11 cellular contexts compared by ENCODE assay signal in the genomic region with DNA sequence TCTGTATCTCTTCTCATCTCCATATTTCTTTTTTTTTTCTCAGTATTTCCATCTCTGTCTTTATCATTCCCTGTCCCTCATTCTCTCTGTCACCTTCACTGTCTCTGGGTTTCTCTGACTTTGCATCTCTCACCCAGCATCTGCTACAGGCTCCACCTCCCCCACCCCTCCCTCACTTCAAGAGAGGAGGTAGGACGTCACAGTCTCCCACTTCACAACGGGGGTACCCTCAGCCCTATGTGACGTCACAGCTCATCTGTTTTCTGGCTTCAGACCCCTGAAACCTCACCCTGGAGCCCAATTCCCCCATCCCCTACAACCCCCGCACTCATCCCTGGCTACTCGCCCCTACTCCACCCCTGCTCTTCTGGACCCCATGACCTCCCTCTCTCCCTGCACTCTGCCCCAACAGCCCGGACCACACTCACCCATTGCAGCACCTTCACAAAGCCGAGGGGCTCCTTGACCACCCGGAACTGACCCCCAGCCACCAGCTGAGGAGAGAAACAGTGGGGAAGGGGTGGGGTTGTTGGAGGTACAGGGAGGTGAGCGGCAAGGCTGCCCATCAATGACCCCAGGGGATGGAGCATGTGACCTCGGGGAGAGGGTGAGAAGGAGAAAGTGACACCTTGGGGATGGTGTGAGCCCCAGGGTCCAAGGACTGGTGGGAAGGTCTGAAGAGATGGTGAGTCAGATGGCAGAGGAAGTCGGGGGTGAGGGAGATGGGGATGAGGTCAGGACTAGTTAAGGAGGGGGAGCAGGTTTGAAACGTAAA.
DNase-seq lines count a peak whose midpoint lies in the region; ATAC-seq and TF ChIP-seq lines count a peak whose summit lies in the region.
"Had no signal": no experiment of that assay in that cellular context is flagged by ENCODE, and none has a peak within 500 bp of the region (broad histone marks: within the 10 kb centered on the region; RNA-seq: fewer than 3 reads in every experiment).

No MANE protein-coding gene starts in this region.

- no peaks in the 10 kb centered on the region for H3K27me3 ChIP-seq in OCI-LY3 (ENCODE audit: low read depth, low read length)
- no peaks in the 10 kb centered on the region for H3K27me3 ChIP-seq in iPS-15b (ENCODE audit: control insufficient read depth, insufficient read depth, low read length)

- H4K20me1 ChIP-seq in OCI-LY3 (ENCODE audit: insufficient read depth, low read length), result no peaks in the 10 kb centered on the region

- H3K4me1 ChIP-seq in ES-I3 (ENCODE audit: insufficient read depth, low read length) (peaks cover 9% of the 10 kb centered on the region), OCI-LY3 (ENCODE audit: low read length) (peaks cover 12% of the 10 kb centered on the region), iPS-15b (ENCODE audit: control insufficient read depth, insufficient read depth, low read length) (peaks cover 2% of the 10 kb centered on the region)

- no peak overlapping the region for H2AFZ ChIP-seq in OCI-LY3 (ENCODE audit: low read depth, low read length)

- H3K36me3 ChIP-seq in ES-I3 (ENCODE audit: insufficient read depth, low read length), result no peaks in the 10 kb centered on the region
- H3K36me3 ChIP-seq in OCI-LY3 (replicated peaks; ENCODE audit: low read depth, low read length), result no peaks in the 10 kb centered on the region
- H3K36me3 ChIP-seq in iPS-15b (ENCODE audit: control insufficient read depth, insufficient read depth, low read length), result no peaks in the 10 kb centered on the region

- no peaks in the 10 kb centered on the region for H3K79me2 ChIP-seq in OCI-LY3 (ENCODE audit: low read length)

- peak overlapping the region; percentile 54; the same call in 1 of the 2 replicates for H3K9ac ChIP-seq in ES-I3 (ENCODE audit: low read depth, low read length)
- no peak overlapping the region for H3K9ac ChIP-seq in OCI-LY3 (ENCODE audit: low read length)
- no peak overlapping the region for H3K9ac ChIP-seq in iPS-15b (ENCODE audit: low read depth, low read length)

- ATAC-seq in GM19395 (IDR thresholded peaks at IDR 0.05; ENCODE audit: unreplicated experiment), result no peak

- H3K27ac ChIP-seq in OCI-LY3 (ENCODE audit: low read length), result no peak overlapping the region

- no peak for TF ChIP-seq CTCF in OCI-LY3 (IDR thresholded peaks at IDR 0.05; ENCODE audit: low read depth, low read length)

- DNase-seq in OCI-M1 (lab: John Stamatoyannopoulos, UW) (no peak), OCI-M2 (lab: John Stamatoyannopoulos, UW; ENCODE audit: unreplicated experiment) (no peak)
- DNase-seq: activated B cell treated with CpG ODN at 0.5 μM for 24 hours, NCI-H226, retina, trophoblast cell had no signal

- peak overlapping the region; percentile 74 for H3K4me2 ChIP-seq in OCI-LY3 (ENCODE audit: low read length)

- no peaks in the 10 kb centered on the region for H3K9me3 ChIP-seq in ES-I3 (ENCODE audit: control insufficient read depth, insufficient read depth, low read length)
- no peaks in the 10 kb centered on the region for H3K9me3 ChIP-seq in OCI-LY3 (ENCODE audit: insufficient read depth, low read length)
- H3K9me3 ChIP-seq in iPS-15b (ENCODE audit: control insufficient read depth, insufficient read depth, low read length), result no peaks in the 10 kb centered on the region

- H3K4me3 ChIP-seq in OCI-LY3 (ENCODE audit: low read length) (peak overlapping the region; percentile 85), iPS-15b (ENCODE audit: low read depth, low read length) (peak overlapping the region; percentile 62)
- H3K4me3 ChIP-seq: lung had no signal
